Comparison of ENCODE assay signal across 22 cellular contexts in genomic region chr5:634191-634590, GRCh38.
"Had no signal": no experiment of that assay in that cellular context is flagged by ENCODE, and none has a peak within 500 bp of the region (broad histone marks: within the 10 kb centered on the region; RNA-seq: fewer than 3 reads in every experiment).

No MANE protein-coding gene starts in this region.

- H3K36me3 ChIP-seq: breast epithelium had no signal

- H3K4me3 Mint-ChIP-seq: activated CD4-positive, alpha-beta memory T cell treated with anti-CD3 and anti-CD28 coated beads for 36 hours; activated naive CD8-positive, alpha-beta T cell; stimulated activated memory B cell treated with anti-CD40 and anti-IgM and Interleukin-4, amounts not matched to agents 10 μg/mL and 1 μg/mL and 100 μg/mL, for 72 hours; T-helper 17 cell had no signal

- H3K9me3 ChIP-seq: breast epithelium, vagina had no signal

- DNase-seq: activated CD4-positive, alpha-beta memory T cell treated with anti-CD3 and anti-CD28 coated beads for 36 hours; activated CD4-positive, alpha-beta T cell treated with anti-CD3 and anti-CD28 coated beads for 48 hours; activated naive CD4-positive, alpha-beta T cell; activated T-cell treated with anti-CD3 and anti-CD28 coated beads for 4 hours; cortex of kidney; heart left ventricle; midbrain; nucleus accumbens; small intestine; stimulated activated CD4-positive, alpha-beta T cell treated with anti-CD3 and anti-CD28 coated beads, Interleukin-15, amount 100 ng/mL, for 24 hours; stomach; T-helper 17 cell; trophoblast cell had no signal

- H3K4me3 ChIP-seq: breast epithelium, heart left ventricle, lung, stomach, vagina had no signal

- H2AFZ ChIP-seq: parathyroid adenoma had no signal

- H3K27me3 ChIP-seq: breast epithelium, heart left ventricle, stomach, vagina had no signal

- H3K9ac ChIP-seq: parathyroid adenoma had no signal

- H3K27me3 Mint-ChIP-seq: activated CD4-positive, alpha-beta memory T cell treated with anti-CD3 and anti-CD28 coated beads for 36 hours; activated naive CD8-positive, alpha-beta T cell; stimulated activated memory B cell treated with anti-CD40 and anti-IgM and Interleukin-4, amounts not matched to agents 10 μg/mL and 1 μg/mL and 100 μg/mL, for 72 hours; T-helper 17 cell had no signal

- H3K4me1 ChIP-seq: breast epithelium, heart left ventricle, parathyroid adenoma, stomach, vagina had no signal

- H3K27ac ChIP-seq: breast epithelium, epithelial cell of prostate, heart left ventricle, parathyroid adenoma, stomach, vagina had no signal

- H3K27ac Mint-ChIP-seq: activated CD4-positive, alpha-beta memory T cell treated with anti-CD3 and anti-CD28 coated beads for 36 hours; activated naive CD8-positive, alpha-beta T cell; stimulated activated memory B cell treated with anti-CD40 and anti-IgM and Interleukin-4, amounts not matched to agents 10 μg/mL and 1 μg/mL and 100 μg/mL, for 72 hours; T-helper 17 cell had no signal

- H3K9me3 Mint-ChIP-seq: activated CD4-positive, alpha-beta memory T cell treated with anti-CD3 and anti-CD28 coated beads for 36 hours had no signal

- FAIRE-seq: small intestine had no signal

- H3K4me1 Mint-ChIP-seq: stimulated activated memory B cell treated with anti-CD40 and anti-IgM and Interleukin-4, amounts not matched to agents 10 μg/mL and 1 μg/mL and 100 μg/mL, for 72 hours; T-helper 17 cell had no signal

- ATAC-seq: heart left ventricle; left lobe of liver; sciatic nerve; stimulated activated memory B cell treated with anti-CD40 and anti-IgM and Interleukin-4, amounts not matched to agents 10 μg/mL and 1 μg/mL and 100 μg/mL, for 72 hours; T-helper 17 cell had no signal
